ENCODE assay signal across 27 cellular contexts in genomic region chr14:70014696-70015095, GRCh38.
"Had no signal": no experiment of that assay in that cellular context is flagged by ENCODE, and none has a peak within 500 bp of the region (broad histone marks: within the 10 kb centered on the region; RNA-seq: fewer than 3 reads in every experiment).

No MANE protein-coding gene starts in this region.

- H2AFZ ChIP-seq: hepatocyte, neural progenitor cell had no signal

- H3K36me3 ChIP-seq: heart right ventricle, left ventricle myocardium inferior, ovary, prostate gland, spleen, suprapubic skin, thoracic aorta, upper lobe of right lung had no signal

- H3K4me2 ChIP-seq: hepatocyte, neural progenitor cell had no signal

- H3K79me2 ChIP-seq: hepatocyte had no signal

- H3K27me3 ChIP-seq: hepatocyte, neural progenitor cell, ovary, spleen, suprapubic skin, tibial artery, upper lobe of right lung had no signal

- H3K9me3 Mint-ChIP-seq: mesothelial cell of epicardium; naive thymus-derived CD8-positive, alpha-beta T cell; nephron; neural progenitor cell; stimulated activated effector memory CD8-positive, alpha-beta T cell treated with anti-CD3 and anti-CD28 coated beads, Interleukin-12 subunit alpha, Interleukin-12 subunit beta, amount 100 ng/mL, for 72 hours; stimulated activated naive CD8-positive, alpha-beta T cell treated with anti-CD3 and anti-CD28 coated beads, Interleukin-15, Interleukin-2, amounts not matched to agents 100 ng/mL and 50 ng/mL, for 24 hours had no signal

- H3K4me3 Mint-ChIP-seq: mesothelial cell of epicardium; naive thymus-derived CD8-positive, alpha-beta T cell; nephron; neural progenitor cell; stimulated activated effector memory CD8-positive, alpha-beta T cell treated with anti-CD3 and anti-CD28 coated beads, Interleukin-12 subunit alpha, Interleukin-12 subunit beta, amount 100 ng/mL, for 72 hours; stimulated activated naive CD8-positive, alpha-beta T cell treated with anti-CD3 and anti-CD28 coated beads, Interleukin-15, Interleukin-2, amounts not matched to agents 100 ng/mL and 50 ng/mL, for 24 hours had no signal

- H3K9me3 ChIP-seq: heart right ventricle, left ventricle myocardium inferior, ovary, prostate gland, spleen, suprapubic skin, thoracic aorta, tibial artery, upper lobe of right lung had no signal

- H3K9ac ChIP-seq: neural progenitor cell had no signal

- ATAC-seq: heart right ventricle; naive thymus-derived CD8-positive, alpha-beta T cell; right cardiac atrium; sciatic nerve; stimulated activated effector memory CD8-positive, alpha-beta T cell treated with anti-CD3 and anti-CD28 coated beads, Interleukin-12 subunit alpha, Interleukin-12 subunit beta, amount 100 ng/mL, for 72 hours; upper lobe of right lung had no signal

- H3K4me1 ChIP-seq: prostate gland had no signal

- DNase-seq: heart right ventricle; islet precursor cell; left ventricle myocardium inferior; mesendoderm; naive thymus-derived CD8-positive, alpha-beta T cell; ovary; posterior cingulate gyrus; retina; right cardiac atrium; small intestine; spleen; stimulated activated CD4-positive, alpha-beta T cell treated with anti-CD3 and anti-CD28 coated beads, Interleukin-4, amount 100 ng/mL, for 24 hours; stimulated activated naive CD4-positive, alpha-beta T cell; tibial artery; trophoblast cell; upper lobe of right lung had no signal

- H3K27ac Mint-ChIP-seq: mesothelial cell of epicardium; neural progenitor cell; stimulated activated naive CD8-positive, alpha-beta T cell treated with anti-CD3 and anti-CD28 coated beads, Interleukin-15, Interleukin-2, amounts not matched to agents 100 ng/mL and 50 ng/mL, for 24 hours had no signal

- H3K27ac ChIP-seq: heart right ventricle, hepatocyte, left ventricle myocardium inferior, neural progenitor cell, ovary, prostate gland, spleen, suprapubic skin, thoracic aorta, tibial artery, upper lobe of right lung had no signal

- H3K36me3 Mint-ChIP-seq: mesothelial cell of epicardium; naive thymus-derived CD8-positive, alpha-beta T cell; stimulated activated effector memory CD8-positive, alpha-beta T cell treated with anti-CD3 and anti-CD28 coated beads, Interleukin-12 subunit alpha, Interleukin-12 subunit beta, amount 100 ng/mL, for 72 hours had no signal

- H3K4me3 ChIP-seq: heart right ventricle, hepatocyte, left ventricle myocardium inferior, lung, neural progenitor cell, ovary, prostate gland, spleen, suprapubic skin, thoracic aorta, tibial artery, upper lobe of right lung had no signal
